ENCODE assay signal across 28 cellular contexts in the genomic region with DNA sequence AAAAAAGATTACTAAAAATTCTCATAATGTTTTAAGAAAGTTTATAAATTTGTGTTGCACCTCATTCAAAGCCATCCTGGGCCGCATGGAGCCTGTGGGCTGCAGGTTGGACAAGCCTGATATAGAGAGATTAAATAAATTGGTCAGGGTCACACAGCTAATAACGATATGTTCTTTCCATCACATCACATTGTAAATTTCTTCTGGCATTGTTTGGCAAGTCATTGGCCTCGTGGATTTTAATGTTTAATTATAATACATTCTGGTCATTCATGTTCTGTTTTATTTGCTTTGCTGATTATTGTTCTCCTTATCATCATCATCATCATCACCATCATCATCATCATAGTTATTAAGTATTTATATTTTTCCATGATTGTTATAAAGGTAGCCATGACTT.
DNase-seq lines count a peak whose midpoint lies in the region; ATAC-seq, FAIRE-seq and TF ChIP-seq lines count a peak whose summit lies in the region.
"Had no signal": no experiment of that assay in that cellular context is flagged by ENCODE, and none has a peak within 500 bp of the region (broad histone marks: within the 10 kb centered on the region; RNA-seq: fewer than 3 reads in every experiment).

No MANE protein-coding gene starts in this region.

- DNase-seq in LNCaP clone FGC (ENCODE audit: low read depth): peak; percentile 80
- DNase-seq in prostate gland (ENCODE audit: low spot score): peak; percentile 13
- no peak for DNase-seq in KG1 (lab: John Stamatoyannopoulos, UW)
- no peak for DNase-seq in NCI-H146 treated with DMSO at 0.1 percent for 48 hours (lab: John Stamatoyannopoulos, UW; ENCODE audit: unreplicated experiment)
- DNase-seq: 8988T; ACHN; BE2C; C1 segment of cervical spinal cord; CD4-positive, alpha-beta memory T cell; CD4-positive, CD25-positive, alpha-beta regulatory T cell; CD8-positive, alpha-beta memory T cell; COR-L47; DMS 273 treated with DMSO at 0.1 percent for 48 hours; DMS153; DMS53; DMS79; DND-41; EL; GDM1 had no signal

- POLR2A ChIA-PET in HEK293 (lab: Yijun Ruan, JAX): no interaction called here

- CTCF ChIA-PET in HEK293 (lab: Yijun Ruan, JAX): interaction anchor here (0.6 to 1.5 kb wide), 4 partner anchors 11 to 1049 kb away, joined by 3 to 6 read pairs (median 4); no protein-coding TSS in a partner anchor

- TF ChIP-seq POLR2A in prostate gland (IDR thresholded peaks at IDR 0.05): no peak

- no peaks in the 10 kb centered on the region for H3K4me1 ChIP-seq in HEK293 (ENCODE audit: control insufficient read depth, insufficient read depth, low read length)
- no peaks in the 10 kb centered on the region for H3K4me1 ChIP-seq in prostate gland (replicated peaks)
- H3K4me1 ChIP-seq: BE2C, BLaER1 had no signal

- H3K9me3 ChIP-seq in HEK293 (ENCODE audit: control insufficient read depth, insufficient read depth, low read depth, low read length) (no peaks in the 10 kb centered on the region), prostate gland (no peaks in the 10 kb centered on the region)
- H3K9me3 ChIP-seq: BE2C had no signal

- intact Hi-C loops in prostate gland (cut with DNase I): loop anchor here (10.0 kb wide), 1 partner anchor 531 kb away; no protein-coding TSS in a partner anchor

- TF ChIP-seq CTCF in HEK293 (tag by site-specific recombination; IDR thresholded peaks at IDR 0.05): no peak
- TF ChIP-seq CTCF in LNCaP clone FGC (IDR thresholded peaks at IDR 0.05; ENCODE audit: control insufficient read depth, extremely low read depth, insufficient read depth): no peak
- no peak for TF ChIP-seq CTCF in prostate gland (IDR thresholded peaks at IDR 0.05)

- peak; percentile 38 for FAIRE-seq in colon (lab: Jason Lieb, UNC)
- FAIRE-seq: A204.1, GM12878, GM12892, GM18507, GM19239 had no signal

- H3K4me3 ChIP-seq in HEK293 (ENCODE audit: low read depth, low read length) (no peak overlapping the region), LNCaP clone FGC (ENCODE audit: low read depth, low read length) (no peak overlapping the region), prostate gland (no peak overlapping the region)
- H3K4me3 ChIP-seq: BLaER1, GM12878 had no signal

- 41% methylated on average over 3 of the region's 3 CpGs for WGBS in prostate gland

- no peaks in the 10 kb centered on the region for H3K27me3 ChIP-seq in prostate gland (replicated peaks; ENCODE audit: insufficient read depth)
- H3K27me3 ChIP-seq: BE2C, BLaER1 had no signal

- H3K27ac ChIP-seq in HEK293 (ENCODE audit: extremely low read depth, low read depth, low read length): no peak overlapping the region
- H3K27ac ChIP-seq in prostate gland: peak overlapping the region in 1 of 2 donors; percentile 6
- H3K27ac ChIP-seq: BLaER1 had no signal

- ATAC-seq in GM18858 (IDR thresholded peaks at IDR 0.05; ENCODE audit: unreplicated experiment): no peak
- ATAC-seq: GM12878 had no signal

- H3K36me3 ChIP-seq in HEK293 (ENCODE audit: control insufficient read depth in 2 of 2, insufficient read depth in 1 of 2, low read length in 2 of 2) (no peaks in the 10 kb centered on the region), prostate gland (no peaks in the 10 kb centered on the region)
- H3K36me3 ChIP-seq: BE2C, BLaER1 had no signal

TF ChIP-seq in HEK293, 187 proteins besides CTCF, POLR2A, EP300 and RAD21:
- TF ChIP-seq ZNF747 (tag by site-specific recombination; IDR thresholded peaks at IDR 0.05): no peak
- peak; percentile 36; the same call in 1 of the 2 replicates for TF ChIP-seq ZNF513 (tag by site-specific recombination; IDR thresholded peaks at IDR 0.05)
- TF ChIP-seq ZNF529 (tag by site-specific recombination; IDR thresholded peaks at IDR 0.05; ENCODE audit: insufficient replicate concordance): no peak

Comparison
In these comparisons a context has a peak if more than half of its experiments do, and no peak if none do; other contexts are left out.
1. DNase-seq: peak in LNCaP clone FGC (single experiment) and prostate gland (single experiment); none in KG1 (single experiment) and NCI-H146 treated with DMSO at 0.1 percent for 48 hours (single experiment).